ENCODE assay signal across 21 cellular contexts in genomic region chr20:54140486-54140885, GRCh38. TPM values are rescaled to one million over a fixed set of nuclear protein-coding genes. Genes with fewer than 3 reads are reported as not detected.
"Had no signal": no experiment of that assay in that cellular context is flagged by ENCODE, and none has a peak within 500 bp of the region (broad histone marks: within the 10 kb centered on the region; RNA-seq: fewer than 3 reads in every experiment).

No MANE protein-coding gene starts in this region.

- FAIRE-seq: endometrium had no signal

- ATAC-seq: activated CD8-positive, alpha-beta memory T cell treated with anti-CD3 and anti-CD28 coated beads, Interleukin-2, amount 10 ng/mL, durations not matched to agents 7 days and 5 days; esophagus mucosa; psoas muscle; sciatic nerve; T-helper 17 cell; upper lobe of right lung had no signal

- H3K9me3 ChIP-seq: ascending aorta, colonic mucosa, psoas muscle, testis, upper lobe of right lung had no signal

- H3K4me1 Mint-ChIP-seq: activated CD8-positive, alpha-beta memory T cell treated with anti-CD3 and anti-CD28 coated beads, Interleukin-2, amount 10 ng/mL, durations not matched to agents 7 days and 5 days; activated naive CD4-positive, alpha-beta T cell treated with anti-CD3 and anti-CD28 coated beads, Interleukin-2, amount 10 ng/mL, durations not matched to agents 7 days and 5 days; neural crest cell; T-helper 17 cell had no signal

- DNase-seq: activated CD4-positive, alpha-beta memory T cell treated with anti-CD3 and anti-CD28 coated beads for 36 hours; activated CD8-positive, alpha-beta memory T cell treated with anti-CD3 and anti-CD28 coated beads, Interleukin-2, amount 10 ng/mL, durations not matched to agents 7 days and 5 days; activated naive CD4-positive, alpha-beta T cell treated with anti-CD3 and anti-CD28 coated beads, Interleukin-2, amount 10 ng/mL, durations not matched to agents 7 days and 5 days; activated T-cell treated with anti-CD3 and anti-CD28 coated beads, Interleukin-2, amount 50 U/mL, for 1 hour; colonic mucosa; midbrain; psoas muscle; stimulated activated CD4-positive, alpha-beta T cell treated with anti-CD3 and anti-CD28 coated beads, Interleukin-12 subunit alpha, Interleukin-12 subunit beta, amount 100 ng/mL, for 4 hours; stimulated activated CD4-positive, alpha-beta T cell treated with anti-CD3 and anti-CD28 coated beads, Interleukin-2, amount 100 ng/mL, for 24 hours; stomach; T-helper 17 cell; testis; upper lobe of right lung; WERI-Rb-1 had no signal

- H3K27me3 ChIP-seq: ascending aorta, colonic mucosa, testis had no signal

- H3K9me3 Mint-ChIP-seq: activated CD4-positive, alpha-beta memory T cell treated with anti-CD3 and anti-CD28 coated beads for 36 hours; activated naive CD4-positive, alpha-beta T cell treated with anti-CD3 and anti-CD28 coated beads, Interleukin-2, amount 10 ng/mL, durations not matched to agents 7 days and 5 days had no signal

- H3K36me3 Mint-ChIP-seq: activated CD4-positive, alpha-beta memory T cell treated with anti-CD3 and anti-CD28 coated beads for 36 hours; activated CD8-positive, alpha-beta memory T cell treated with anti-CD3 and anti-CD28 coated beads, Interleukin-2, amount 10 ng/mL, durations not matched to agents 7 days and 5 days; activated naive CD4-positive, alpha-beta T cell treated with anti-CD3 and anti-CD28 coated beads, Interleukin-2, amount 10 ng/mL, durations not matched to agents 7 days and 5 days had no signal

- H3K4me1 ChIP-seq: ascending aorta, colonic mucosa, psoas muscle, stomach, testis, upper lobe of right lung had no signal

- H3K27ac Mint-ChIP-seq: activated CD4-positive, alpha-beta memory T cell treated with anti-CD3 and anti-CD28 coated beads for 36 hours; activated CD8-positive, alpha-beta memory T cell treated with anti-CD3 and anti-CD28 coated beads, Interleukin-2, amount 10 ng/mL, durations not matched to agents 7 days and 5 days; activated naive CD4-positive, alpha-beta T cell treated with anti-CD3 and anti-CD28 coated beads, Interleukin-2, amount 10 ng/mL, durations not matched to agents 7 days and 5 days; T-helper 17 cell had no signal

- H3K4me3 Mint-ChIP-seq: activated CD4-positive, alpha-beta memory T cell treated with anti-CD3 and anti-CD28 coated beads for 36 hours; activated CD8-positive, alpha-beta memory T cell treated with anti-CD3 and anti-CD28 coated beads, Interleukin-2, amount 10 ng/mL, durations not matched to agents 7 days and 5 days; activated naive CD4-positive, alpha-beta T cell treated with anti-CD3 and anti-CD28 coated beads, Interleukin-2, amount 10 ng/mL, durations not matched to agents 7 days and 5 days; neural crest cell; T-helper 17 cell had no signal

- H3K36me3 ChIP-seq: ascending aorta, colonic mucosa, stomach, upper lobe of right lung, WERI-Rb-1 had no signal

- H3K27ac ChIP-seq: ascending aorta, colonic mucosa, psoas muscle, stomach, testis, upper lobe of right lung, WERI-Rb-1 had no signal

- H3K4me3 ChIP-seq: ascending aorta, colonic mucosa, psoas muscle, stomach, testis, upper lobe of right lung had no signal

RNA-seq across cellular contexts. Expression of gene CYP24A1, which starts 33.3 kb away (rescaled TPM):
- total RNA-seq: activated CD8-positive, alpha-beta memory T cell treated with anti-CD3 and anti-CD28 coated beads, Interleukin-2, amount 10 ng/mL, durations not matched to agents 7 days and 5 days; ascending aorta; cardiac septum; osteocyte; psoas muscle; sciatic nerve; stomach had no signal
